1 cellular context compared by ENCODE assay signal in the genomic region with DNA sequence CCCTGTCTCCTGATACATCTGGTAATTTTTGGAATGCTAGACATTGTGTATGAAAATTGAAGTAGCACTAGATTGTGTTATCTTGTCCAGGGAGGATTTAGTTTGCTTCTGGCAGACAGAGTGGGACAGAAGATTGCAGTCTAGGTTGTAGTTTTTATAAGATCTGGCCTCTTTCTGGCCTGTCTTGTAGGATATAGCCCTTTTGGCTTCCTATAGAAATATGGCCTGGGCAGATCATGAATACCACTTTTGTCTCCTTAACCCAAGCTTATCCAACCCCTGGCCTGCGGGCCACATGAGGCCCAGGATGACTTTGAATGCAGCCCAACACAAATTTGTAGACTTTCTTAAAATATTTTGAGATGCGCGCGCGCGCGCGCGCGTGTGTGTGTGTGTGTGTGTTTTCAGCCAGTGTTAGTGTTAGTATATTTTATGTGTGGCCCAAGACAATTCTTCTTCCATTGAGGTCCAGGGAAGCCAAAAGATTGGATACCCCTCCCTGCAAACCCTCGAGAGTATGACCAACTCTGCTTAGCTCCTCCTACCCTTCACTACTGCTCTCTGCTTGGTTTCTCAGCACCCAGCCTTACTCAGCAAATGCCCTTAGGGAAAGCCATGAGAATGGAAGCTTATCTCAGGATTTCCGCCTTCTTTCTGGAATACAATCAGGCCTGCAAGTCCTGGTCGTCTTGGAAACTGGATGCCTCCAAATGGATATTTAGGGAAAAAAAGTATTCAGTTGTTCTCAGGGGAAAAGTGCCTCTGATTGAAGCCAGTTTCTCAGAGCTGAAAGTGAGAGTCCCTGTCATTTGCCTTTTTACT.
TF ChIP-seq lines count a peak whose summit lies in the region.

No MANE protein-coding gene starts in this region.

TF ChIP-seq in SK-N-SH treated with all-trans-retinoic acid at 6 μM for 48 hours, 23 proteins besides CTCF, POLR2A, EP300 and RAD21 (continued from another document):
- TF ChIP-seq, protein P1, sequence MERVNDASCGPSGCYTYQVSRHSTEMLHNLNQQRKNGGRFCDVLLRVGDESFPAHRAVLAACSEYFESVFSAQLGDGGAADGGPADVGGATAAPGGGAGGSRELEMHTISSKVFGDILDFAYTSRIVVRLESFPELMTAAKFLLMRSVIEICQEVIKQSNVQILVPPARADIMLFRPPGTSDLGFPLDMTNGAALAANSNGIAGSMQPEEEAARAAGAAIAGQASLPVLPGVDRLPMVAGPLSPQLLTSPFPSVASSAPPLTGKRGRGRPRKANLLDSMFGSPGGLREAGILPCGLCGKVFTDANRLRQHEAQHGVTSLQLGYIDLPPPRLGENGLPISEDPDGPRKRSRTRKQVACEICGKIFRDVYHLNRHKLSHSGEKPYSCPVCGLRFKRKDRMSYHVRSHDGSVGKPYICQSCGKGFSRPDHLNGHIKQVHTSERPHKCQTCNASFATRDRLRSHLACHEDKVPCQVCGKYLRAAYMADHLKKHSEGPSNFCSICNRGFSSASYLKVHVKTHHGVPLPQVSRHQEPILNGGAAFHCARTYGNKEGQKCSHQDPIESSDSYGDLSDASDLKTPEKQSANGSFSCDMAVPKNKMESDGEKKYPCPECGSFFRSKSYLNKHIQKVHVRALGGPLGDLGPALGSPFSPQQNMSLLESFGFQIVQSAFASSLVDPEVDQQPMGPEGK (CRISPR knock-in tag; IDR thresholded peaks at IDR 0.05; ENCODE audit: borderline replicate concordance): no peak
- TF ChIP-seq, protein P2, sequence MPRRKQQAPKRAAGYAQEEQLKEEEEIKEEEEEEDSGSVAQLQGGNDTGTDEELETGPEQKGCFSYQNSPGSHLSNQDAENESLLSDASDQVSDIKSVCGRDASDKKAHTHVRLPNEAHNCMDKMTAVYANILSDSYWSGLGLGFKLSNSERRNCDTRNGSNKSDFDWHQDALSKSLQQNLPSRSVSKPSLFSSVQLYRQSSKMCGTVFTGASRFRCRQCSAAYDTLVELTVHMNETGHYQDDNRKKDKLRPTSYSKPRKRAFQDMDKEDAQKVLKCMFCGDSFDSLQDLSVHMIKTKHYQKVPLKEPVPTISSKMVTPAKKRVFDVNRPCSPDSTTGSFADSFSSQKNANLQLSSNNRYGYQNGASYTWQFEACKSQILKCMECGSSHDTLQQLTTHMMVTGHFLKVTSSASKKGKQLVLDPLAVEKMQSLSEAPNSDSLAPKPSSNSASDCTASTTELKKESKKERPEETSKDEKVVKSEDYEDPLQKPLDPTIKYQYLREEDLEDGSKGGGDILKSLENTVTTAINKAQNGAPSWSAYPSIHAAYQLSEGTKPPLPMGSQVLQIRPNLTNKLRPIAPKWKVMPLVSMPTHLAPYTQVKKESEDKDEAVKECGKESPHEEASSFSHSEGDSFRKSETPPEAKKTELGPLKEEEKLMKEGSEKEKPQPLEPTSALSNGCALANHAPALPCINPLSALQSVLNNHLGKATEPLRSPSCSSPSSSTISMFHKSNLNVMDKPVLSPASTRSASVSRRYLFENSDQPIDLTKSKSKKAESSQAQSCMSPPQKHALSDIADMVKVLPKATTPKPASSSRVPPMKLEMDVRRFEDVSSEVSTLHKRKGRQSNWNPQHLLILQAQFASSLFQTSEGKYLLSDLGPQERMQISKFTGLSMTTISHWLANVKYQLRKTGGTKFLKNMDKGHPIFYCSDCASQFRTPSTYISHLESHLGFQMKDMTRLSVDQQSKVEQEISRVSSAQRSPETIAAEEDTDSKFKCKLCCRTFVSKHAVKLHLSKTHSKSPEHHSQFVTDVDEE (CRISPR knock-in tag; IDR thresholded peaks at IDR 0.05): no peak
- no peak for TF ChIP-seq ISL1 (CRISPR knock-in tag; IDR thresholded peaks at IDR 0.05)
- no peak for TF ChIP-seq ZFP3 (CRISPR knock-in tag; IDR thresholded peaks at IDR 0.05)
- TF ChIP-seq ESRRG (CRISPR knock-in tag; IDR thresholded peaks at IDR 0.05): no peak
